ENCODE assay signal across 22 cellular contexts in the genomic region with DNA sequence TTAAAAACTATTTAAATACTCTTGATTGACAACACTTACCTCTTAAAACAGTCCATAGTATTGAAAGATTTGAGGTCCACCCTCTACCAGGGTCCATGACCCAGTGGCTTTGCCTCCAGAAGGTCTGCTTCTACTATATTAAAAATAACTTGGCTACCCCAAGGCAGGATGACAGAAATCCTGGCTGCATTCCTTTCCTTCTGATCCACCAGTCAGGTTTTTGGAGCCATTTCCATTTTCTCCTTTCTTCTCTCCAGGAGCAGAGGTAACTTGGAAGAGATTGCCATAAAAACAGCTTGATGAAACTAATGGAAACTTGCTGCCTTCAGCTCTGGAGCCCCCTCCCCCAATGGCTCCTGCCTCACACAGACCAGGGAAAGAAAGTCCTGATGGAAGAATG.
"Had no signal": no experiment of that assay in that cellular context is flagged by ENCODE, and none has a peak within 500 bp of the region (broad histone marks: within the 10 kb centered on the region; RNA-seq: fewer than 3 reads in every experiment).

No MANE protein-coding gene starts in this region.

- H3K27me3 ChIP-seq: esophagus muscularis mucosa, foreskin keratinocyte, gastroesophageal sphincter, hepatocyte, right lobe of liver, testis, tibial artery had no signal

- DNase-seq: dermis blood vessel endothelial cell; effector memory CD4-positive, alpha-beta T cell; foreskin keratinocyte; heart left ventricle; kidney; mesenchymal stem cell; mucosa of descending colon; naive B cell; right lobe of liver; stimulated activated CD4-positive, alpha-beta T cell treated with anti-CD3 and anti-CD28 coated beads, Interleukin-2, amount 100 ng/mL, for 24 hours; stimulated activated CD4-positive, alpha-beta T cell treated with anti-CD3 and anti-CD28 coated beads, Interleukin-4, amount 100 ng/mL, for 24 hours; stimulated activated naive CD4-positive, alpha-beta T cell treated with Interleukin-2 at 50 U/mL for 16 hours; stomach; testis; tibial artery had no signal

- H3K36me3 ChIP-seq: esophagus muscularis mucosa, gastroesophageal sphincter, heart left ventricle, neutrophil, right lobe of liver, stomach, tibial artery had no signal

- FAIRE-seq: endothelial cell of umbilical vein, kidney had no signal

- H3K9me3 ChIP-seq: neutrophil, right lobe of liver, testis, tibial artery had no signal

- H2AFZ ChIP-seq: hepatocyte, parathyroid adenoma had no signal

- H3K4me3 ChIP-seq: coronary artery, esophagus muscularis mucosa, gastroesophageal sphincter, heart left ventricle, hepatocyte, mucosa of descending colon, right lobe of liver, stomach, testis, tibial artery had no signal

- H3K4me1 ChIP-seq: testis had no signal

- H3K9ac ChIP-seq: parathyroid adenoma had no signal

- H3K27ac ChIP-seq: coronary artery, esophagus muscularis mucosa, foreskin keratinocyte, gastroesophageal sphincter, heart left ventricle, hepatocyte, neutrophil, parathyroid adenoma, right lobe of liver, stomach, testis, tibial artery had no signal

- H3K79me2 ChIP-seq: hepatocyte, parathyroid adenoma had no signal

- H3K4me2 ChIP-seq: hepatocyte had no signal
